In the genomic region with DNA sequence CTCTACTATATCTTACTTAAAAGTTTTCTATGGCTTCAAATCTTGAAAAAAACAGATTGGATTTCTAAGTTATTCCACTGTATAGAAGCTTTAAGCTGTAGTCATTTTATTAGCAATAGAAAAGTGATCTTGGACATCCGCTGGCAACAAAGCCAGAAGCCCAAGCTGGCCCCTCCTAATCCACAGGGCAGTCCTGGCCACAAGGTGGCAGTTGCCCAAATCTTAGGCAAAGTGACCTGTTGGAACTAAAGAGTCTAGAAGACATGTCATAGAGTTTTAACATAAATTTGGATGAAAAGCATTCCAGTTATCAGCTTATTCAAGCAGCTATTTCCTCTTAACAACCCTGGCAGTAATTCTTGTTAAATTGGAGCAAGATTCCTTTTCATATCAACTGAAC, we compare ENCODE assay signal across 8 cellular contexts.
DNase-seq lines count a peak whose midpoint lies in the region; ATAC-seq, FAIRE-seq and TF ChIP-seq lines count a peak whose summit lies in the region.

No MANE protein-coding gene starts in this region.

- peaks cover 15% of the 10 kb centered on the region for H3K9me3 Mint-ChIP-seq in activated T-helper 1 cell treated with anti-CD3 and anti-CD28 coated beads, Interleukin-12 subunit alpha, Interleukin-12 subunit beta, Interleukin-2, Interleukin-4 antibody, amounts not matched to agents 30 ng/mL and 10 ng/mL and 1 ng/mL, durations not matched to agents 14 hours and 24 hours and 36 hours

- H3K36me3 ChIP-seq in body of pancreas (replicated peaks in 1 of 2; ENCODE audit: insufficient read depth in 1 of 2, low read depth in 2 of 2) (no peaks in the 10 kb centered on the region), kidney (ENCODE audit: control insufficient read depth in 1 of 2, insufficient read depth in 2 of 2, low read length in 2 of 2) (no peaks in the 10 kb centered on the region), transverse colon (no peaks in the 10 kb centered on the region)

- ATAC-seq in body of pancreas (peak; percentile 60), GM21723 (IDR thresholded peaks at IDR 0.05; ENCODE audit: unreplicated experiment) (no peak), HG02678 (IDR thresholded peaks at IDR 0.05; ENCODE audit: unreplicated experiment) (no peak)

- no peak overlapping the region for H3K4me3 ChIP-seq in body of pancreas
- no peak overlapping the region for H3K4me3 ChIP-seq in kidney (ENCODE audit: low read length in 2 of 2)
- H3K4me3 ChIP-seq in transverse colon = no peak overlapping the region

- H3K9ac ChIP-seq in kidney (ENCODE audit: low read length in 2 of 2) = no peak overlapping the region

- H3K27me3 Mint-ChIP-seq in activated T-helper 1 cell treated with anti-CD3 and anti-CD28 coated beads, Interleukin-12 subunit alpha, Interleukin-12 subunit beta, Interleukin-2, Interleukin-4 antibody, amounts not matched to agents 30 ng/mL and 10 ng/mL and 1 ng/mL, durations not matched to agents 14 hours and 24 hours and 36 hours (ENCODE audit: insufficient read depth) = peaks cover 12% of the 10 kb centered on the region

- peak; percentile 25 for FAIRE-seq in kidney (lab: Jason Lieb, UNC)

- TF ChIP-seq POLR2A in body of pancreas (IDR thresholded peaks at IDR 0.05) = no peak
- TF ChIP-seq POLR2A in transverse colon (IDR thresholded peaks at IDR 0.05) = no peak

- H3K4me1 ChIP-seq in body of pancreas (no peaks in the 10 kb centered on the region), kidney (ENCODE audit: control insufficient read depth in 1 of 2, insufficient read depth in 1 of 2, low read depth in 1 of 2, low read length in 2 of 2) (no peaks in the 10 kb centered on the region), transverse colon (no peaks in the 10 kb centered on the region)

- H3K27me3 ChIP-seq in body of pancreas (no peaks in the 10 kb centered on the region), transverse colon (no peaks in the 10 kb centered on the region)

- in situ Hi-C loops in transverse colon (cut with MboI; ENCODE audit: low pct_ligation_motif_present in 1 of 4, low pct_unique_long_range_greater_than_20kb in 1 of 4, low sequenced_read_pairs in 3 of 4) = loop anchor here in 1 of 4 donors (25.0 kb wide), 1 partner anchor 153 kb away; no protein-coding TSS in a partner anchor

- H3K27ac Mint-ChIP-seq in activated T-helper 1 cell treated with anti-CD3 and anti-CD28 coated beads, Interleukin-12 subunit alpha, Interleukin-12 subunit beta, Interleukin-2, Interleukin-4 antibody, amounts not matched to agents 30 ng/mL and 10 ng/mL and 1 ng/mL, durations not matched to agents 14 hours and 24 hours and 36 hours = no peak overlapping the region

- no peaks in the 10 kb centered on the region for H3K9me3 ChIP-seq in body of pancreas
- H3K9me3 ChIP-seq in kidney (ENCODE audit: control insufficient read depth in 1 of 2, low read length in 2 of 2) = no peaks in the 10 kb centered on the region
- no peaks in the 10 kb centered on the region for H3K9me3 ChIP-seq in transverse colon

- no peaks in the 10 kb centered on the region for H3K36me3 Mint-ChIP-seq in activated T-helper 1 cell treated with anti-CD3 and anti-CD28 coated beads, Interleukin-12 subunit alpha, Interleukin-12 subunit beta, Interleukin-2, Interleukin-4 antibody, amounts not matched to agents 30 ng/mL and 10 ng/mL and 1 ng/mL, durations not matched to agents 14 hours and 24 hours and 36 hours (ENCODE audit: low read depth)

- peak; percentile 39 to 80 (median 70) for TF ChIP-seq CTCF in body of pancreas (IDR thresholded peaks at IDR 0.05)
- peak; percentile 54 for TF ChIP-seq CTCF in kidney (IDR thresholded peaks at IDR 0.05; ENCODE audit: borderline replicate concordance, extremely low read depth, insufficient read depth)
- TF ChIP-seq CTCF in transverse colon (IDR thresholded peaks at IDR 0.05) = peak; percentile 44 to 67 (median 60)

- no peak for TF ChIP-seq EP300 in transverse colon (IDR thresholded peaks at IDR 0.05; ENCODE audit: low read depth)

- intact Hi-C loops in activated T-helper 1 cell treated with anti-CD3 and anti-CD28 coated beads, Interleukin-12 subunit alpha, Interleukin-12 subunit beta, Interleukin-2, Interleukin-4 antibody, amounts not matched to agents 30 ng/mL and 10 ng/mL and 1 ng/mL, durations not matched to agents 14 hours and 24 hours and 36 hours (cut with micrococcal nuclease) = loop anchor here (10.0 kb wide), 2 partner anchors 160 to 460 kb away; no protein-coding TSS in a partner anchor
- intact Hi-C loops in body of pancreas (cut with DNase I) = loop anchor here (10.0 kb wide), 2 partner anchors 120 to 460 kb away; no protein-coding TSS in a partner anchor
- intact Hi-C loops in kidney (cut with DNase I) = no loop called here
- intact Hi-C loops in transverse colon (cut with DNase I; ENCODE audit: low total_unique reads) = no loop called here

- H3K4me1 Mint-ChIP-seq in activated T-helper 1 cell treated with anti-CD3 and anti-CD28 coated beads, Interleukin-12 subunit alpha, Interleukin-12 subunit beta, Interleukin-2, Interleukin-4 antibody, amounts not matched to agents 30 ng/mL and 10 ng/mL and 1 ng/mL, durations not matched to agents 14 hours and 24 hours and 36 hours (ENCODE audit: low read depth) = no peaks in the 10 kb centered on the region

- peak; percentile 13 for DNase-seq in activated T-helper 1 cell treated with Interleukin-2 at 50 U/mL for 16 hours (ENCODE audit: low read depth)
- no peak for DNase-seq in activated T-helper 1 cell treated with anti-CD3 and anti-CD28 coated beads, Interleukin-12 subunit alpha, Interleukin-12 subunit beta, Interleukin-2, Interleukin-4 antibody, amounts not matched to agents 30 ng/mL and 10 ng/mL and 1 ng/mL, durations not matched to agents 14 hours and 24 hours and 36 hours (ENCODE audit: low spot score)
- peak; percentile 39 for DNase-seq in NCI-H460 (ENCODE audit: extremely low read depth, low read depth)
- peak; percentile 70 to 82 (median 72) for DNase-seq in body of pancreas
- no peak for DNase-seq in kidney
- peak; percentile 54 for DNase-seq in transverse colon

- no peak overlapping the region for H3K27ac ChIP-seq in body of pancreas
- H3K27ac ChIP-seq in kidney (ENCODE audit: low read depth in 2 of 2, low read length in 2 of 2) = no peak overlapping the region
- H3K27ac ChIP-seq in transverse colon = no peak overlapping the region

- 33 to 46% methylated on average over 1 of the region's 1 CpG for WGBS in body of pancreas, 2 donors
- WGBS in transverse colon (ENCODE audit: low coverage in 1 of 2), 2 donors = 78 to 100% methylated on average over 1 of the region's 1 CpG

- no peak overlapping the region for H3K4me3 Mint-ChIP-seq in activated T-helper 1 cell treated with anti-CD3 and anti-CD28 coated beads, Interleukin-12 subunit alpha, Interleukin-12 subunit beta, Interleukin-2, Interleukin-4 antibody, amounts not matched to agents 30 ng/mL and 10 ng/mL and 1 ng/mL, durations not matched to agents 14 hours and 24 hours and 36 hours

Comparison
In these comparisons a context has a peak if more than half of its experiments do, and no peak if none do; other contexts are left out.
1. DNase-seq: peak in activated T-helper 1 cell treated with Interleukin-2 at 50 U/mL for 16 hours (single experiment), NCI-H460 (single experiment), body of pancreas (4 of 4) and transverse colon (single experiment); none in activated T-helper 1 cell treated with anti-CD3 and anti-CD28 coated beads, Interleukin-12 subunit alpha, Interleukin-12 subunit beta, Interleukin-2, Interleukin-4 antibody, amounts not matched to agents 30 ng/mL and 10 ng/mL and 1 ng/mL, durations not matched to agents 14 hours and 24 hours and 36 hours (single experiment) and kidney (single experiment).
2. intact Hi-C loops: an anchor here in activated T-helper 1 cell treated with anti-CD3 and anti-CD28 coated beads, Interleukin-12 subunit alpha, Interleukin-12 subunit beta, Interleukin-2, Interleukin-4 antibody, amounts not matched to agents 30 ng/mL and 10 ng/mL and 1 ng/mL, durations not matched to agents 14 hours and 24 hours and 36 hours (10.0 kb wide) and body of pancreas (10.0 kb wide); none called in kidney and transverse colon.
3. Peak in every context shown above with its lines, with median percentiles within 50 percentile points of each other: CTCF ChIP-seq.